In the genomic region with DNA sequence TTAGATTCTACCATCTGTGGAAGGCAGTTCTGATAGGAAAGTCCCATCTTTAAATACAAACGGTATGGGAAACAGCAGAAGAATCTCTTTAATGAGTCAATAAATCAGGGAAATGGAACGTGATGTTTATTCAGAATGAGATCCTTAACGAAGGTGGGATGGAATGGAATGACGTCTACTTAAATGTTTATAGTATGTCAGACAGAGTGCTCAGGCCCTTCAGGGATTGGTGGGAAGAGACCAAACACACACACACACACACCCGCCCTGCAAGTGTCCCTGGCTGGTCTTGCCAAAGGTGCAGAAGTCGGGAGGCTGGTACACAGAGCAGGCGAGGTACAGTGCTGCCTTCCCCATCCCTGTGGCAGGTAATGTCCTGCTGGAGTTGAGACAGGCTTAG, we compare ENCODE assay signal across 26 cellular contexts.
DNase-seq lines count a peak whose midpoint lies in the region; ATAC-seq and TF ChIP-seq lines count a peak whose summit lies in the region.
"Had no signal": no experiment of that assay in that cellular context is flagged by ENCODE, and none has a peak within 500 bp of the region (broad histone marks: within the 10 kb centered on the region; RNA-seq: fewer than 3 reads in every experiment).

No MANE protein-coding gene starts in this region.

- H3K27ac ChIP-seq in DND-41 (ENCODE audit: low read length) (no peak overlapping the region), prostate gland (no peak overlapping the region)
- H3K27ac ChIP-seq: HL-60, PC-9 had no signal

- H3K9ac ChIP-seq in DND-41 (ENCODE audit: low read depth, low read length), result no peak overlapping the region

- H3K4me1 ChIP-seq in DND-41 (ENCODE audit: insufficient read depth, low read length) (peaks cover 29% of the 10 kb centered on the region), prostate gland (replicated peaks) (no peaks in the 10 kb centered on the region)
- H3K4me1 ChIP-seq: HAP-1 had no signal

- WGBS in prostate gland, result 38% methylated on average over 7 of the region's 7 CpGs

- H3K4me3 ChIP-seq in DND-41 (ENCODE audit: low read depth in 1 of 2, low read length in 2 of 2) (no peak overlapping the region), LNCaP clone FGC (ENCODE audit: low read depth, low read length) (no peak overlapping the region), prostate gland (no peak overlapping the region)
- H3K4me3 ChIP-seq: HAP-1, PC-9 had no signal

- ATAC-seq in DND-41 (ENCODE audit: insufficient read depth, low read depth), result 0 out of 3 replicates have a peak, but pooled peaks have one; percentile 5
- ATAC-seq in HG03342 (IDR thresholded peaks at IDR 0.05; ENCODE audit: unreplicated experiment), result no peak
- ATAC-seq: Right ventricle myocardium inferior had no signal

- H3K9me3 Mint-ChIP-seq in activated naive CD8-positive, alpha-beta T cell treated with anti-CD3 and anti-CD28 coated beads for 36 hours, result no peaks in the 10 kb centered on the region
- H3K9me3 Mint-ChIP-seq: CD4-positive, alpha-beta memory T cell had no signal

- no peak overlapping the region for H3K4me2 ChIP-seq in DND-41 (ENCODE audit: insufficient read depth, low read length)
- H3K4me2 ChIP-seq: PC-9 had no signal

- H3K27me3 ChIP-seq in DND-41 (ENCODE audit: insufficient read depth, low read length, poor library complexity) (no peaks in the 10 kb centered on the region), prostate gland (replicated peaks; ENCODE audit: insufficient read depth) (no peaks in the 10 kb centered on the region)

- DNase-seq in DND-41, result no peak
- DNase-seq in LNCaP clone FGC (ENCODE audit: low read depth), result peak; percentile 87
- peak; percentile 46 for DNase-seq in amniotic epithelial cell (ENCODE audit: low read depth)
- DNase-seq in prostate gland (ENCODE audit: low spot score), result peak; percentile 13
- DNase-seq in GM13977 (ENCODE audit: low spot score), result no peak
- DNase-seq in activated naive CD8-positive, alpha-beta T cell treated with anti-CD3 and anti-CD28 coated beads for 36 hours, result no peak
- DNase-seq: C1 segment of cervical spinal cord; CD4-positive, alpha-beta memory T cell; COR-L47; DMS79 treated with DMSO at 0.1 percent for 48 hours; GOT3; NCI-H1092; NCI-H1417 treated with DMSO at 0.1 percent for 48 hours; NCI-H1694 treated with DMSO at 0.1 percent for 48 hours; NCI-H2081; NCI-H2171; NCI-H345; NCI-H510A treated with DMSO at 0.1 percent for 48 hours; NCI-H82; NK-92 treated with Interleukin-12 subunit alpha and Interleukin-12 subunit beta, amount 100 ng/mL, for 24 hours; PC-9; T-helper 1 cell had no signal

- H3K27me3 Mint-ChIP-seq in activated naive CD8-positive, alpha-beta T cell treated with anti-CD3 and anti-CD28 coated beads for 36 hours, result no peaks in the 10 kb centered on the region
- H3K27me3 Mint-ChIP-seq: CD4-positive, alpha-beta memory T cell had no signal

- TF ChIP-seq CTCF in DND-41 (IDR thresholded peaks at IDR 0.05; ENCODE audit: borderline replicate concordance, extremely low read depth, low read length, poor library complexity, severe bottlenecking) (no peak), LNCaP clone FGC (IDR thresholded peaks at IDR 0.05; ENCODE audit: control insufficient read depth, extremely low read depth, insufficient read depth) (no peak), prostate gland (IDR thresholded peaks at IDR 0.05) (no peak), GM13977 (IDR thresholded peaks at IDR 0.05; ENCODE audit: extremely low read depth, insufficient read depth, missing control alignments) (no peak)

- H3K4me3 Mint-ChIP-seq in activated naive CD8-positive, alpha-beta T cell treated with anti-CD3 and anti-CD28 coated beads for 36 hours, result no peak overlapping the region
- H3K4me3 Mint-ChIP-seq: CD4-positive, alpha-beta memory T cell had no signal

- intact Hi-C loops in prostate gland (cut with DNase I), result no loop called here

- no peaks in the 10 kb centered on the region for H3K36me3 ChIP-seq in DND-41 (ENCODE audit: insufficient read depth, low read length)
- no peaks in the 10 kb centered on the region for H3K36me3 ChIP-seq in prostate gland
- H3K36me3 ChIP-seq: HAP-1 had no signal

- no peak overlapping the region for H2AFZ ChIP-seq in DND-41 (ENCODE audit: low read depth, low read length)
- H2AFZ ChIP-seq: PC-9 had no signal

- peaks cover 8% of the 10 kb centered on the region; the same call in 1 of the 2 replicates for H4K20me1 ChIP-seq in DND-41 (ENCODE audit: insufficient read depth, low read length)

- peaks cover 11% of the 10 kb centered on the region for H3K4me1 Mint-ChIP-seq in activated naive CD8-positive, alpha-beta T cell treated with anti-CD3 and anti-CD28 coated beads for 36 hours

- no peak overlapping the region for H3K27ac Mint-ChIP-seq in activated naive CD8-positive, alpha-beta T cell treated with anti-CD3 and anti-CD28 coated beads for 36 hours

- H3K9me3 ChIP-seq in DND-41 (ENCODE audit: insufficient read depth, low read length, severe bottlenecking) (no peaks in the 10 kb centered on the region), prostate gland (no peaks in the 10 kb centered on the region)
- H3K9me3 ChIP-seq: HAP-1 had no signal

- no peak for TF ChIP-seq POLR2A in prostate gland (IDR thresholded peaks at IDR 0.05)

- peaks cover 12% of the 10 kb centered on the region for H3K36me3 Mint-ChIP-seq in activated naive CD8-positive, alpha-beta T cell treated with anti-CD3 and anti-CD28 coated beads for 36 hours

- no peaks in the 10 kb centered on the region for H3K79me2 ChIP-seq in DND-41 (ENCODE audit: insufficient read depth, low read length)

- in situ Hi-C loops in GM13977 (cut with MboI; ENCODE audit: low pct_unique_long_range_greater_than_20kb, low sequenced_read_pairs, unreplicated experiment), result no loop called here

Comparison
In these comparisons a context has a peak if more than half of its experiments do, and no peak if none do; other contexts are left out.
1. DNase-seq: peak in LNCaP clone FGC (single experiment), amniotic epithelial cell (single experiment) and prostate gland (single experiment); none in DND-41 (single experiment), GM13977 (single experiment) and activated naive CD8-positive, alpha-beta T cell treated with anti-CD3 and anti-CD28 coated beads for 36 hours (single experiment).